In genomic region chr11:131987703-131988102, GRCh38 we compare ENCODE assay signal across 24 cellular contexts.
DNase-seq lines count a peak whose midpoint lies in the region; ATAC-seq, FAIRE-seq and TF ChIP-seq lines count a peak whose summit lies in the region.
"Had no signal": no experiment of that assay in that cellular context is flagged by ENCODE, and none has a peak within 500 bp of the region (broad histone marks: within the 10 kb centered on the region; RNA-seq: fewer than 3 reads in every experiment).

No MANE protein-coding gene starts in this region.

- POLR2A ChIA-PET in H1 (lab: Charles Lee; ENCODE audit: partially characterized antibody): no interaction called here

- no peak for ATAC-seq in HG03521 (IDR thresholded peaks at IDR 0.05; ENCODE audit: unreplicated experiment)
- ATAC-seq in HG02970 (IDR thresholded peaks at IDR 0.05; ENCODE audit: low FRiP score, unreplicated experiment): no peak
- ATAC-seq: GM23338, Right ventricle myocardium inferior, SK-N-SH treated with all-trans-retinoic acid at 6 μM for 48 hours had no signal

- no peak overlapping the region for H2BK12ac ChIP-seq in H1 (ENCODE audit: low read depth, low read length)

- H3K9ac ChIP-seq in H1 (replicated peaks in 1 of 4; ENCODE audit: extremely low read depth in 1 of 4, low read depth in 3 of 4, low read length in 3 of 4): no peak overlapping the region
- H3K9ac ChIP-seq: BLaER1 had no signal

- no peak for TF ChIP-seq POLR2A in H1 (IDR thresholded peaks at IDR 0.05; ENCODE audit: control extremely low read depth in 1 of 2, low read depth in 2 of 2, low read length in 2 of 2)

- no peak overlapping the region for H3K4ac ChIP-seq in H1 (replicated peaks; ENCODE audit: insufficient read length, low read depth, low read length)

- no peak overlapping the region for H3K56ac ChIP-seq in H1 (replicated peaks; ENCODE audit: insufficient read length, low read depth, low read length)

- no peak overlapping the region for H2AK5ac ChIP-seq in H1 (ENCODE audit: low read depth, low read length)

- H3K27me3 ChIP-seq in H1 (replicated peaks in 1 of 4; ENCODE audit: control insufficient read depth in 3 of 4, extremely low read depth in 1 of 4, insufficient read depth in 3 of 4, low read length in 3 of 4): no peaks in the 10 kb centered on the region
- H3K27me3 ChIP-seq: BLaER1, Peyer's patch, SJCRH30 had no signal

- H4K91ac ChIP-seq in H1 (replicated peaks; ENCODE audit: insufficient read length, low read length): no peak overlapping the region

- no peaks in the 10 kb centered on the region; a peak in 2 of 8 replicates for H3K36me3 ChIP-seq in H1 (ENCODE audit: control insufficient read depth in 2 of 4, insufficient read depth in 4 of 4, low read length in 3 of 4)
- H3K36me3 ChIP-seq: BLaER1, Peyer's patch, SJCRH30 had no signal

- no peak overlapping the region for H4K8ac ChIP-seq in H1 (ENCODE audit: extremely low read depth, insufficient read depth, low read length)

- no peak overlapping the region for H2AFZ ChIP-seq in H1 (ENCODE audit: low read length)
- H2AFZ ChIP-seq: GM23338 had no signal

- CTCF ChIA-PET in H1 (lab: Charles Lee; ENCODE audit: partially characterized antibody): interaction anchor here (0.6 to 1.3 kb wide), 2 partner anchors 10 to 313 kb away, joined by 3 to 4 read pairs; no protein-coding TSS in a partner anchor

- H3K4me1 ChIP-seq in H1 (replicated peaks in 1 of 4; ENCODE audit: control insufficient read depth in 3 of 4, insufficient read depth in 4 of 4, low read length in 3 of 4): peaks cover 2 to 12% (median 8%) of the 10 kb centered on the region in 4 experiments; a peak in 6 of 7 replicates
- H3K4me1 ChIP-seq: BLaER1, Peyer's patch, SJCRH30 had no signal

- no peak overlapping the region for H3K14ac ChIP-seq in H1 (ENCODE audit: insufficient read length)

- no peak overlapping the region for H2BK120ac ChIP-seq in H1 (replicated peaks; ENCODE audit: low read depth, low read length)

- no peak for TF ChIP-seq CTCF in H1 (IDR thresholded peaks at IDR 0.05; ENCODE audit: control extremely low read depth in 1 of 3, insufficient read depth in 1 of 3, low read depth in 1 of 3, low read length in 3 of 3)

- no peak overlapping the region for H3K27ac ChIP-seq in H1 (ENCODE audit: low read depth, low read length)
- H3K27ac ChIP-seq: BLaER1, Peyer's patch, SJCRH30 had no signal

- H3K9me3 ChIP-seq in H1 (ENCODE audit: insufficient read depth in 2 of 2, low read depth in 1 of 2, low read length in 1 of 2): no peaks in the 10 kb centered on the region
- H3K9me3 ChIP-seq: BLaER1, Peyer's patch, SJCRH30 had no signal

- H3K79me1 ChIP-seq in H1 (ENCODE audit: low read depth, low read length): no peaks in the 10 kb centered on the region

- H4K5ac ChIP-seq in H1 (ENCODE audit: insufficient read length, low read depth, low read length): no peak overlapping the region

- H2BK20ac ChIP-seq in H1 (ENCODE audit: low read length): no peak overlapping the region

- H2BK15ac ChIP-seq in H1 (ENCODE audit: low read length): no peak overlapping the region

- FAIRE-seq in H1 (lab: Jason Lieb, UNC): peak; percentile 7
- FAIRE-seq: GM19239 had no signal

- H2BK5ac ChIP-seq in H1 (ENCODE audit: low read depth, low read length): no peak overlapping the region

- no peak overlapping the region for H3K4me2 ChIP-seq in H1 (ENCODE audit: insufficient read depth in 1 of 2, low read depth in 2 of 2, low read length in 2 of 2)
- H3K4me2 ChIP-seq: BLaER1, GM23338 had no signal

- H3K23me2 ChIP-seq in H1 (ENCODE audit: low read depth, low read length): no peaks in the 10 kb centered on the region; the same call in 1 of the 2 replicates

- no peak overlapping the region for H3K4me3 ChIP-seq in H1 (ENCODE audit: extremely low read depth in 1 of 4, insufficient read depth in 2 of 4, low read depth in 3 of 4, low read length in 4 of 4)
- H3K4me3 ChIP-seq: BLaER1, GM23338, Peyer's patch, SJCRH30 had no signal

- TF ChIP-seq EP300 in H1 (IDR thresholded peaks at IDR 0.05; ENCODE audit: borderline replicate concordance in 1 of 2, low read depth in 2 of 2, low read length in 2 of 2): no peak

- DNase-seq in DMS53 (lab: John Stamatoyannopoulos, UW): peak; percentile 74
- DNase-seq in NCI-H69 (lab: John Stamatoyannopoulos, UW): peak; percentile 62
- DNase-seq in H1 (ENCODE audit: low read depth in 1 of 2, low spot score in 2 of 2): no peak
- peak; percentile 24 for DNase-seq in kidney tubule cell (ENCODE audit: low spot score)
- no peak for DNase-seq in NCI-H748 treated with DMSO at 0.1 percent for 48 hours (lab: John Stamatoyannopoulos, UW)
- DNase-seq in HuH-7 (ENCODE audit: low spot score): no peak
- DNase-seq: CD4-positive, alpha-beta T cell; COR-L47; DMS79 treated with DMSO at 0.1 percent for 48 hours; HCEC 1CT; NCI-H1048; NCI-H1694; NCI-H2029 treated with DMSO at 0.1 percent for 48 hours; NCI-H446 treated with DMSO at 0.1 percent for 48 hours; NCI-H526; Peyer's patch; SJCRH30 had no signal

- H3K18ac ChIP-seq in H1 (ENCODE audit: extremely low read depth, low read length): no peak overlapping the region

- TF ChIP-seq RAD21 in H1 (IDR thresholded peaks at IDR 0.05 in 1 of 2, conservative IDR thresholded peaks at IDR 0.05 in 1 of 2; ENCODE audit: low read depth in 2 of 2, low read length in 2 of 2): no peak

- H4K20me1 ChIP-seq in H1 (replicated peaks in 1 of 2; ENCODE audit: control insufficient read depth in 1 of 2, insufficient read depth in 2 of 2, low read length in 2 of 2): no peaks in the 10 kb centered on the region
- H4K20me1 ChIP-seq: BLaER1 had no signal

- H3K79me2 ChIP-seq in H1 (ENCODE audit: control insufficient read depth in 1 of 2, insufficient read depth in 2 of 2, low read length in 2 of 2): no peaks in the 10 kb centered on the region

- H3K23ac ChIP-seq in H1 (ENCODE audit: insufficient read length): no peak overlapping the region

- 84% methylated on average over 2 of the region's 2 CpGs; no CpG with 5 or more reads in 1 of the 2 experiments for WGBS in H1 (ENCODE audit: extremely low coverage in 1 of 2, insufficient coverage in 1 of 2, insufficient read length in 1 of 2, insufficient replicate concordance in 2 of 2, low coverage in 1 of 2, low lambda C conversion rate in 2 of 2, missing lambda C conversion rate in 1 of 2), 2 experiments

TF ChIP-seq in H1, 55 proteins besides CTCF, POLR2A, EP300 and RAD21 (continues in another document):
- TF ChIP-seq NANOG (IDR thresholded peaks at IDR 0.05; ENCODE audit: insufficient read depth, low read depth, low read length, poor library complexity, severe bottlenecking) (no peak), TAF7 (optimal IDR thresholded peaks at IDR 0.05; ENCODE audit: borderline replicate concordance, low read depth, low read length) (no peak), MAX (IDR thresholded peaks at IDR 0.05) (no peak), RFX5 (IDR thresholded peaks at IDR 0.05; ENCODE audit: borderline replicate concordance, low read depth, low read length) (no peak), BCL11A (IDR thresholded peaks at IDR 0.05; ENCODE audit: low read depth in 2 of 2, low read length in 2 of 2) (no peak), ATF3 (IDR thresholded peaks at IDR 0.05; ENCODE audit: insufficient read depth, low read depth, low read length) (no peak), TCF12 (IDR thresholded peaks at IDR 0.05; ENCODE audit: low read depth, low read length) (no peak)
- TF ChIP-seq, protein P1, sequence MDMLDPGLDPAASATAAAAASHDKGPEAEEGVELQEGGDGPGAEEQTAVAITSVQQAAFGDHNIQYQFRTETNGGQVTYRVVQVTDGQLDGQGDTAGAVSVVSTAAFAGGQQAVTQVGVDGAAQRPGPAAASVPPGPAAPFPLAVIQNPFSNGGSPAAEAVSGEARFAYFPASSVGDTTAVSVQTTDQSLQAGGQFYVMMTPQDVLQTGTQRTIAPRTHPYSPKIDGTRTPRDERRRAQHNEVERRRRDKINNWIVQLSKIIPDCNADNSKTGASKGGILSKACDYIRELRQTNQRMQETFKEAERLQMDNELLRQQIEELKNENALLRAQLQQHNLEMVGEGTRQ (IDR thresholded peaks at IDR 0.05; ENCODE audit: low read length): no peak

Comparison
In these comparisons a context has a peak if more than half of its experiments do, and no peak if none do; other contexts are left out.
1. DNase-seq: peak in DMS53 (single experiment), NCI-H69 (single experiment) and kidney tubule cell (single experiment); none in H1 (0 of 2), NCI-H748 treated with DMSO at 0.1 percent for 48 hours (single experiment) and HuH-7 (single experiment).